In genomic region chr17:48338720-48339119, GRCh38 we compare ENCODE assay signal across 16 cellular contexts.
DNase-seq lines count a peak whose midpoint lies in the region; ATAC-seq, FAIRE-seq and TF ChIP-seq lines count a peak whose summit lies in the region.
"Had no signal": no experiment of that assay in that cellular context is flagged by ENCODE, and none has a peak within 500 bp of the region (broad histone marks: within the 10 kb centered on the region; RNA-seq: fewer than 3 reads in every experiment).

No MANE protein-coding gene starts in this region.

- H3K27ac ChIP-seq in CD8-positive, alpha-beta T cell (ENCODE audit: low read depth, low read length), result no peak overlapping the region
- H3K27ac ChIP-seq: C4-2B had no signal

- FAIRE-seq in TTC549 (lab: Jason Lieb, UNC), result peak; percentile 22

- POLR2A ChIA-PET in CD8-positive, alpha-beta T cell (lab: Charles Lee), result no interaction called here
- POLR2A ChIA-PET in HEK293T (lab: Yijun Ruan, JAX), result no interaction called here

- no peaks in the 10 kb centered on the region for H3K36me3 ChIP-seq in CD8-positive, alpha-beta T cell (ENCODE audit: insufficient read depth, low read length)
- H3K36me3 ChIP-seq: BE2C had no signal

- H3K4me3 ChIP-seq in CD8-positive, alpha-beta T cell (ENCODE audit: low read depth, low read length), result no peak overlapping the region

- H3K36me3 Mint-ChIP-seq in CD8-positive, alpha-beta T cell, result peaks cover 31% of the 10 kb centered on the region
- no peaks in the 10 kb centered on the region for H3K36me3 Mint-ChIP-seq in type B pancreatic cell
- peaks cover 4% of the 10 kb centered on the region for H3K36me3 Mint-ChIP-seq in activated naive CD8-positive, alpha-beta T cell treated with anti-CD3 and anti-CD28 coated beads, Interleukin-2, amount 50 U/mL, for 24 hours (ENCODE audit: low read depth)

- no peaks in the 10 kb centered on the region for H3K9me3 ChIP-seq in CD8-positive, alpha-beta T cell (ENCODE audit: low read length)
- H3K9me3 ChIP-seq: BE2C had no signal

- no peak for ATAC-seq in CD8-positive, alpha-beta T cell
- no peak for ATAC-seq in activated naive CD8-positive, alpha-beta T cell treated with anti-CD3 and anti-CD28 coated beads, Interleukin-2, amount 50 U/mL, for 24 hours

- H3K27ac Mint-ChIP-seq in CD8-positive, alpha-beta T cell, result peak overlapping the region; percentile 35
- peak overlapping the region; percentile 15 for H3K27ac Mint-ChIP-seq in type B pancreatic cell
- H3K27ac Mint-ChIP-seq in activated naive CD8-positive, alpha-beta T cell treated with anti-CD3 and anti-CD28 coated beads, Interleukin-2, amount 50 U/mL, for 24 hours, result no peak overlapping the region
- H3K27ac Mint-ChIP-seq: CD4-positive, alpha-beta T cell; H9 had no signal

- no peak overlapping the region for H3K4me3 Mint-ChIP-seq in CD8-positive, alpha-beta T cell
- no peak overlapping the region for H3K4me3 Mint-ChIP-seq in type B pancreatic cell
- no peak overlapping the region for H3K4me3 Mint-ChIP-seq in activated naive CD8-positive, alpha-beta T cell treated with anti-CD3 and anti-CD28 coated beads, Interleukin-2, amount 50 U/mL, for 24 hours
- H3K4me3 Mint-ChIP-seq: CD4-positive, alpha-beta T cell; H9 had no signal

- H3K4me1 ChIP-seq in CD8-positive, alpha-beta T cell (ENCODE audit: insufficient read depth, low read length), result no peaks in the 10 kb centered on the region
- H3K4me1 ChIP-seq: BE2C had no signal

- intact Hi-C loops in CD8-positive, alpha-beta T cell (cut with DNase I, micrococcal nuclease), result loop anchor here in 1 of 2 experiments (5.0 to 10.0 kb wide), 2 partner anchors 119 to 314 kb away; no protein-coding TSS in a partner anchor

- TF ChIP-seq CTCF in CD8-positive, alpha-beta T cell (IDR thresholded peaks at IDR 0.05), result no peak
- no peak for TF ChIP-seq CTCF in type B pancreatic cell (conservative IDR thresholded peaks at IDR 0.05)

- CTCF ChIA-PET in CD8-positive, alpha-beta T cell (lab: Charles Lee), result interaction anchor here (1.0 to 3.8 kb wide), 4 partner anchors 118 to 254 kb away, joined by 3 to 20 read pairs (median 4); partner anchors contain the start of gene HOXB5
- CTCF ChIA-PET in HEK293T (lab: Yijun Ruan, JAX), result interaction anchor here (0.9 kb wide), 1 partner anchor 298 kb away, joined by 5 read pairs; no protein-coding TSS in a partner anchor

- H3K9me3 Mint-ChIP-seq in CD8-positive, alpha-beta T cell, result no peaks in the 10 kb centered on the region
- H3K9me3 Mint-ChIP-seq in type B pancreatic cell, result no peaks in the 10 kb centered on the region
- no peaks in the 10 kb centered on the region for H3K9me3 Mint-ChIP-seq in activated naive CD8-positive, alpha-beta T cell treated with anti-CD3 and anti-CD28 coated beads, Interleukin-2, amount 50 U/mL, for 24 hours
- H3K9me3 Mint-ChIP-seq: CD4-positive, alpha-beta T cell; H9 had no signal

- no peaks in the 10 kb centered on the region for H3K27me3 Mint-ChIP-seq in CD8-positive, alpha-beta T cell (ENCODE audit: low read depth)
- H3K27me3 Mint-ChIP-seq in type B pancreatic cell, result peaks cover 37% of the 10 kb centered on the region
- H3K27me3 Mint-ChIP-seq in activated naive CD8-positive, alpha-beta T cell treated with anti-CD3 and anti-CD28 coated beads, Interleukin-2, amount 50 U/mL, for 24 hours, result no peaks in the 10 kb centered on the region
- H3K27me3 Mint-ChIP-seq: CD4-positive, alpha-beta T cell had no signal

- DNase-seq in CD8-positive, alpha-beta T cell, result no peak
- DNase-seq in HEK293T (ENCODE audit: extremely low spot score) (no peak), type B pancreatic cell (ENCODE audit: extremely low spot score, unreplicated experiment) (no peak), T1000 (lab: John Stamatoyannopoulos, UW) (no peak)
- DNase-seq in activated naive CD8-positive, alpha-beta T cell treated with anti-CD3 and anti-CD28 coated beads, Interleukin-2, amount 50 U/mL, for 24 hours, result no peak
- DNase-seq in stimulated activated CD4-positive, alpha-beta T cell treated with anti-CD3 and anti-CD28 coated beads, Interleukin-4, amount 100 ng/mL, for 24 hours, result no peak
- DNase-seq: ACHN; BE2C; CD4-positive, alpha-beta T cell; DMS153; DMS79; GF-D8; GOT3; H9 had no signal

- H3K27me3 ChIP-seq in CD8-positive, alpha-beta T cell (ENCODE audit: insufficient read depth, low read length), result no peaks in the 10 kb centered on the region

- H3K4me1 Mint-ChIP-seq in CD8-positive, alpha-beta T cell (ENCODE audit: low read depth), result peaks cover 16% of the 10 kb centered on the region
- H3K4me1 Mint-ChIP-seq in type B pancreatic cell (ENCODE audit: unreplicated experiment), result peaks cover 4% of the 10 kb centered on the region
- H3K4me1 Mint-ChIP-seq in activated naive CD8-positive, alpha-beta T cell treated with anti-CD3 and anti-CD28 coated beads, Interleukin-2, amount 50 U/mL, for 24 hours, result peaks cover 9% of the 10 kb centered on the region
- H3K4me1 Mint-ChIP-seq: H9 had no signal

TF ChIP-seq in HEK293T, 16 proteins besides CTCF, POLR2A, EP300 and RAD21:
- TF ChIP-seq PKNOX1 (IDR thresholded peaks at IDR 0.05), result peak; percentile 97
- TF ChIP-seq CTBP1 (IDR thresholded peaks at IDR 0.05; ENCODE audit: borderline replicate concordance), result peak; percentile 75; the same call in 1 of the 2 replicates
- 0 out of 2 replicates have a peak, but pooled peaks have one; percentile 5 for TF ChIP-seq ARNT (IDR thresholded peaks at IDR 0.05)
- TF ChIP-seq FOXK2 (IDR thresholded peaks at IDR 0.05), result no peak
- TF ChIP-seq LEF1 (IDR thresholded peaks at IDR 0.05; ENCODE audit: borderline replicate concordance), result peak; percentile 67; the same call in 1 of the 2 replicates
- TF ChIP-seq ELF4 (IDR thresholded peaks at IDR 0.05), result no peak
- TF ChIP-seq FOXA1 (IDR thresholded peaks at IDR 0.05), result no peak
